ENCODE assay signal across 1 cellular context in the genomic region with DNA sequence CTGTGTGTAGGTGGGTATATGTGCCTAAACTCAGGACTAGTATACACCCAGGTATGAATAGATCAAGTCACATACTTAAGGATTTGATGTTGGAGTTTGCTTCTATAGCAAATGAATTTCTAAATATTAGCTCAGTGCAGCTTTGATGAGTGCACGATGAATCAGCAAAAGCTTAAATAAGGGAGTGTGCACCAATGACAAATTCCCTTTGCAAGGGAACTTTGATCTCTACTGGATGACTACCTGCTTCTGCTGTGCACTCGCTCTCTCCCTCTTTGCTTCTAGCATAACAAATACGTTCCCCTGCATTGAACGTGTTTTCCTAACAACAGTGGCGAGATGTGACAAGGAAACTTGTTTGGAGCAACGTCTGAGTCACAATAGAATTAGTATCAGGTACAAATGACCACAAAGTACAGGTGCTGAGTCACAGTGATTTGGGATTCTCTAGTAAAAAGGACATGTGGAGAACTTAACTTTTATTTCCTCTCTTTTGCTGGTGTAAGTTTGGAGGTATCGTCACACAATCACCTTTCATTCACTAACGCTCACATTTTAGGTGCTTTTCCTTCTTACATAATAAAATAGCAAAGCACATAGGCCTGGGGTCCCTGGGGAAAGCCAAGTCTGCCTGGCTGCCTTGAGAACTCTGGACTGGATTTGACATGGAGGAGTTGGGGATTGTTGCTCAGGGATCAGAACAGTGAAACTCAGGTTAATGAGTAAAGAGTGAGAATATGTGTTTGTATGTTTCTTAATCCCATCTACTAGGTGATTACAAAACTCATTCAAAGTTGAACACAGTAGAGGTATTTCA.
A peak's percentile ranks its signal among the peaks of the same experiment; 100 is the strongest.
TF ChIP-seq lines count a peak whose summit lies in the region.

No MANE protein-coding gene starts in this region.

TF ChIP-seq in HepG2, 621 proteins besides CTCF, POLR2A, EP300 and RAD21 (continued from another document and continues in another):
- TF ChIP-seq, protein P1, sequence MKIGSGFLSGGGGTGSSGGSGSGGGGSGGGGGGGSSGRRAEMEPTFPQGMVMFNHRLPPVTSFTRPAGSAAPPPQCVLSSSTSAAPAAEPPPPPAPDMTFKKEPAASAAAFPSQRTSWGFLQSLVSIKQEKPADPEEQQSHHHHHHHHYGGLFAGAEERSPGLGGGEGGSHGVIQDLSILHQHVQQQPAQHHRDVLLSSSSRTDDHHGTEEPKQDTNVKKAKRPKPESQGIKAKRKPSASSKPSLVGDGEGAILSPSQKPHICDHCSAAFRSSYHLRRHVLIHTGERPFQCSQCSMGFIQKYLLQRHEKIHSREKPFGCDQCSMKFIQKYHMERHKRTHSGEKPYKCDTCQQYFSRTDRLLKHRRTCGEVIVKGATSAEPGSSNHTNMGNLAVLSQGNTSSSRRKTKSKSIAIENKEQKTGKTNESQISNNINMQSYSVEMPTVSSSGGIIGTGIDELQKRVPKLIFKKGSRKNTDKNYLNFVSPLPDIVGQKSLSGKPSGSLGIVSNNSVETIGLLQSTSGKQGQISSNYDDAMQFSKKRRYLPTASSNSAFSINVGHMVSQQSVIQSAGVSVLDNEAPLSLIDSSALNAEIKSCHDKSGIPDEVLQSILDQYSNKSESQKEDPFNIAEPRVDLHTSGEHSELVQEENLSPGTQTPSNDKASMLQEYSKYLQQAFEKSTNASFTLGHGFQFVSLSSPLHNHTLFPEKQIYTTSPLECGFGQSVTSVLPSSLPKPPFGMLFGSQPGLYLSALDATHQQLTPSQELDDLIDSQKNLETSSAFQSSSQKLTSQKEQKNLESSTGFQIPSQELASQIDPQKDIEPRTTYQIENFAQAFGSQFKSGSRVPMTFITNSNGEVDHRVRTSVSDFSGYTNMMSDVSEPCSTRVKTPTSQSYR (CRISPR knock-in tag; IDR thresholded peaks at IDR 0.05; ENCODE audit: borderline replicate concordance): no peak; the same call in 1 of the 2 replicates
- TF ChIP-seq, protein P2, sequence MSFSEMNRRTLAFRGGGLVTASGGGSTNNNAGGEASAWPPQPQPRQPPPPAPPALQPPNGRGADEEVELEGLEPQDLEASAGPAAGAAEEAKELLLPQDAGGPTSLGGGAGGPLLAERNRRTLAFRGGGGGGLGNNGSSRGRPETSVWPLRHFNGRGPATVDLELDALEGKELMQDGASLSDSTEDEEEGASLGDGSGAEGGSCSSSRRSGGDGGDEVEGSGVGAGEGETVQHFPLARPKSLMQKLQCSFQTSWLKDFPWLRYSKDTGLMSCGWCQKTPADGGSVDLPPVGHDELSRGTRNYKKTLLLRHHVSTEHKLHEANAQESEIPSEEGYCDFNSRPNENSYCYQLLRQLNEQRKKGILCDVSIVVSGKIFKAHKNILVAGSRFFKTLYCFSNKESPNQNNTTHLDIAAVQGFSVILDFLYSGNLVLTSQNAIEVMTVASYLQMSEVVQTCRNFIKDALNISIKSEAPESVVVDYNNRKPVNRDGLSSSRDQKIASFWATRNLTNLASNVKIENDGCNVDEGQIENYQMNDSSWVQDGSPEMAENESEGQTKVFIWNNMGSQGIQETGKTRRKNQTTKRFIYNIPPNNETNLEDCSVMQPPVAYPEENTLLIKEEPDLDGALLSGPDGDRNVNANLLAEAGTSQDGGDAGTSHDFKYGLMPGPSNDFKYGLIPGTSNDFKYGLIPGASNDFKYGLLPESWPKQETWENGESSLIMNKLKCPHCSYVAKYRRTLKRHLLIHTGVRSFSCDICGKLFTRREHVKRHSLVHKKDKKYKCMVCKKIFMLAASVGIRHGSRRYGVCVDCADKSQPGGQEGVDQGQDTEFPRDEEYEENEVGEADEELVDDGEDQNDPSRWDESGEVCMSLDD (CRISPR knock-in tag; IDR thresholded peaks at IDR 0.05; ENCODE audit: borderline replicate concordance): no peak
- TF ChIP-seq SATB2 (CRISPR knock-in tag; IDR thresholded peaks at IDR 0.05) (no peak), ZFP62 (CRISPR knock-in tag; IDR thresholded peaks at IDR 0.05) (no peak), NFAT5 (CRISPR knock-in tag; IDR thresholded peaks at IDR 0.05) (no peak), THAP8 (CRISPR knock-in tag; IDR thresholded peaks at IDR 0.05; ENCODE audit: borderline replicate concordance) (no peak), POGZ (CRISPR knock-in tag; IDR thresholded peaks at IDR 0.05) (peak; percentile 87), FOXK1 (CRISPR knock-in tag; IDR thresholded peaks at IDR 0.05; ENCODE audit: borderline replicate concordance, low read depth) (peak; percentile 77; the same call in 1 of the 2 replicates), ZNF839 (CRISPR knock-in tag; IDR thresholded peaks at IDR 0.05; ENCODE audit: borderline replicate concordance) (no peak), ZNF749 (CRISPR knock-in tag; IDR thresholded peaks at IDR 0.05; ENCODE audit: borderline replicate concordance) (no peak; the same call in 1 of the 2 replicates), SRY (CRISPR knock-in tag; IDR thresholded peaks at IDR 0.05) (no peak), ZNF775 (CRISPR knock-in tag; IDR thresholded peaks at IDR 0.05; ENCODE audit: borderline replicate concordance) (peak; percentile 54; the same call in 1 of the 2 replicates), SRSF9 (IDR thresholded peaks at IDR 0.05; ENCODE audit: borderline replicate concordance, insufficient read depth, low read depth, low read length, poor library complexity, severe bottlenecking) (no peak), GTF3A (CRISPR knock-in tag; conservative IDR thresholded peaks at IDR 0.05) (no peak), IRF9 (CRISPR knock-in tag; IDR thresholded peaks at IDR 0.05; ENCODE audit: borderline replicate concordance) (peak; percentile 20; the same call in 1 of the 2 replicates), RFXANK (CRISPR knock-in tag; IDR thresholded peaks at IDR 0.05) (no peak), RBFOX2 (IDR thresholded peaks at IDR 0.05; ENCODE audit: low read depth, low read length) (peak; percentile 61; the same call in 1 of the 2 replicates), ZNF644 (CRISPR knock-in tag; IDR thresholded peaks at IDR 0.05; ENCODE audit: low read depth) (peak; percentile 71), KDM3A (CRISPR knock-in tag; IDR thresholded peaks at IDR 0.05; ENCODE audit: low read depth) (0 out of 2 replicates have a peak, but pooled peaks have one; percentile 35)
- TF ChIP-seq, protein P3, sequence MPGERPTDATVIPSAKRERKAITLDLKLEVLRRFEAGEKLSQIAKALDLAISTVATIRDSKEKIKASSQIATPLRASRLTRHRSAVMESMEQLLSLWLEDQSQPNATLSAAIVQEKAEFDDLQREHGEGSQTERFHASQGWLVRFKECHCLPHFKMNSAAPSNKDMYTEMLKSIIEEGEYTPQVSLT (CRISPR knock-in tag; IDR thresholded peaks at IDR 0.05; ENCODE audit: borderline replicate concordance, low read depth): no peak
- TF ChIP-seq, protein P4, sequence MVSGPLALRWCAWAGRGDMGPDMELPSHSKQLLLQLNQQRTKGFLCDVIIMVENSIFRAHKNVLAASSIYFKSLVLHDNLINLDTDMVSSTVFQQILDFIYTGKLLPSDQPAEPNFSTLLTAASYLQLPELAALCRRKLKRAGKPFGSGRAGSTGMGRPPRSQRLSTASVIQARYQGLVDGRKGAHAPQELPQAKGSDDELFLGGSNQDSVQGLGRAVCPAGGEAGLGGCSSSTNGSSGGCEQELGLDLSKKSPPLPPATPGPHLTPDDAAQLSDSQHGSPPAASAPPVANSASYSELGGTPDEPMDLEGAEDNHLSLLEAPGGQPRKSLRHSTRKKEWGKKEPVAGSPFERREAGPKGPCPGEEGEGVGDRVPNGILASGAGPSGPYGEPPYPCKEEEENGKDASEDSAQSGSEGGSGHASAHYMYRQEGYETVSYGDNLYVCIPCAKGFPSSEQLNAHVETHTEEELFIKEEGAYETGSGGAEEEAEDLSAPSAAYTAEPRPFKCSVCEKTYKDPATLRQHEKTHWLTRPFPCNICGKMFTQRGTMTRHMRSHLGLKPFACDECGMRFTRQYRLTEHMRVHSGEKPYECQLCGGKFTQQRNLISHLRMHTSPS (CRISPR knock-in tag; IDR thresholded peaks at IDR 0.05; ENCODE audit: low read depth): no peak
- TF ChIP-seq, protein P5, sequence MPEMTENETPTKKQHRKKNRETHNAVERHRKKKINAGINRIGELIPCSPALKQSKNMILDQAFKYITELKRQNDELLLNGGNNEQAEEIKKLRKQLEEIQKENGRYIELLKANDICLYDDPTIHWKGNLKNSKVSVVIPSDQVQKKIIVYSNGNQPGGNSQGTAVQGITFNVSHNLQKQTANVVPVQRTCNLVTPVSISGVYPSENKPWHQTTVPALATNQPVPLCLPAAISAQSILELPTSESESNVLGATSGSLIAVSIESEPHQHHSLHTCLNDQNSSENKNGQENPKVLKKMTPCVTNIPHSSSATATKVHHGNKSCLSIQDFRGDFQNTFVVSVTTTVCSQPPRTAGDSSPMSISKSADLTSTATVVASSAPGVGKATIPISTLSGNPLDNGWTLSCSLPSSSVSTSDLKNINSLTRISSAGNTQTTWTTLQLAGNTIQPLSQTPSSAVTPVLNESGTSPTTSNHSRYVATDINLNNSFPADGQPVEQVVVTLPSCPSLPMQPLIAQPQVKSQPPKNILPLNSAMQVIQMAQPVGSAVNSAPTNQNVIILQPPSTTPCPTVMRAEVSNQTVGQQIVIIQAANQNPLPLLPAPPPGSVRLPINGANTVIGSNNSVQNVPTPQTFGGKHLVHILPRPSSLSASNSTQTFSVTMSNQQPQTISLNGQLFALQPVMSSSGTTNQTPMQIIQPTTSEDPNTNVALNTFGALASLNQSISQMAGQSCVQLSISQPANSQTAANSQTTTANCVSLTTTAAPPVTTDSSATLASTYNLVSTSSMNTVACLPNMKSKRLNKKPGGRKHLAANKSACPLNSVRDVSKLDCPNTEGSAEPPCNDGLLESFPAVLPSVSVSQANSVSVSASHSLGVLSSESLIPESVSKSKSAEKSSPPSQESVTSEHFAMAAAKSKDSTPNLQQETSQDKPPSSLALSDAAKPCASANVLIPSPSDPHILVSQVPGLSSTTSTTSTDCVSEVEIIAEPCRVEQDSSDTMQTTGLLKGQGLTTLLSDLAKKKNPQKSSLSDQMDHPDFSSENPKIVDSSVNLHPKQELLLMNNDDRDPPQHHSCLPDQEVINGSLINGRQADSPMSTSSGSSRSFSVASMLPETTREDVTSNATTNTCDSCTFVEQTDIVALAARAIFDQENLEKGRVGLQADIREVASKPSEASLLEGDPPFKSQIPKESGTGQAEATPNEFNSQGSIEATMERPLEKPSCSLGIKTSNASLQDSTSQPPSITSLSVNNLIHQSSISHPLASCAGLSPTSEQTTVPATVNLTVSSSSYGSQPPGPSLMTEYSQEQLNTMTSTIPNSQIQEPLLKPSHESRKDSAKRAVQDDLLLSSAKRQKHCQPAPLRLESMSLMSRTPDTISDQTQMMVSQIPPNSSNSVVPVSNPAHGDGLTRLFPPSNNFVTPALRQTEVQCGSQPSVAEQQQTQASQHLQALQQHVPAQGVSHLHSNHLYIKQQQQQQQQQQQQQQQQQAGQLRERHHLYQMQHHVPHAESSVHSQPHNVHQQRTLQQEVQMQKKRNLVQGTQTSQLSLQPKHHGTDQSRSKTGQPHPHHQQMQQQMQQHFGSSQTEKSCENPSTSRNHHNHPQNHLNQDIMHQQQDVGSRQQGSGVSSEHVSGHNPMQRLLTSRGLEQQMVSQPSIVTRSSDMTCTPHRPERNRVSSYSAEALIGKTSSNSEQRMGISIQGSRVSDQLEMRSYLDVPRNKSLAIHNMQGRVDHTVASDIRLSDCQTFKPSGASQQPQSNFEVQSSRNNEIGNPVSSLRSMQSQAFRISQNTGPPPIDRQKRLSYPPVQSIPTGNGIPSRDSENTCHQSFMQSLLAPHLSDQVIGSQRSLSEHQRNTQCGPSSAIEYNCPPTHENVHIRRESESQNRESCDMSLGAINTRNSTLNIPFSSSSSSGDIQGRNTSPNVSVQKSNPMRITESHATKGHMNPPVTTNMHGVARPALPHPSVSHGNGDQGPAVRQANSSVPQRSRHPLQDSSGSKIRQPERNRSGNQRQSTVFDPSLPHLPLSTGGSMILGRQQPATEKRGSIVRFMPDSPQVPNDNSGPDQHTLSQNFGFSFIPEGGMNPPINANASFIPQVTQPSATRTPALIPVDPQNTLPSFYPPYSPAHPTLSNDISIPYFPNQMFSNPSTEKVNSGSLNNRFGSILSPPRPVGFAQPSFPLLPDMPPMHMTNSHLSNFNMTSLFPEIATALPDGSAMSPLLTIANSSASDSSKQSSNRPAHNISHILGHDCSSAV (CRISPR knock-in tag; IDR thresholded peaks at IDR 0.05; ENCODE audit: borderline replicate concordance): no peak
